In genomic region chr6:168582581-168582981, GRCh38 we compare ENCODE assay signal across 1 cellular context.
TF ChIP-seq lines count a peak whose summit lies in the region.

No MANE protein-coding gene starts in this region.

TF ChIP-seq in HepG2, 621 proteins besides CTCF, POLR2A, EP300 and RAD21 (continued from another document):
- TF ChIP-seq, protein P1, sequence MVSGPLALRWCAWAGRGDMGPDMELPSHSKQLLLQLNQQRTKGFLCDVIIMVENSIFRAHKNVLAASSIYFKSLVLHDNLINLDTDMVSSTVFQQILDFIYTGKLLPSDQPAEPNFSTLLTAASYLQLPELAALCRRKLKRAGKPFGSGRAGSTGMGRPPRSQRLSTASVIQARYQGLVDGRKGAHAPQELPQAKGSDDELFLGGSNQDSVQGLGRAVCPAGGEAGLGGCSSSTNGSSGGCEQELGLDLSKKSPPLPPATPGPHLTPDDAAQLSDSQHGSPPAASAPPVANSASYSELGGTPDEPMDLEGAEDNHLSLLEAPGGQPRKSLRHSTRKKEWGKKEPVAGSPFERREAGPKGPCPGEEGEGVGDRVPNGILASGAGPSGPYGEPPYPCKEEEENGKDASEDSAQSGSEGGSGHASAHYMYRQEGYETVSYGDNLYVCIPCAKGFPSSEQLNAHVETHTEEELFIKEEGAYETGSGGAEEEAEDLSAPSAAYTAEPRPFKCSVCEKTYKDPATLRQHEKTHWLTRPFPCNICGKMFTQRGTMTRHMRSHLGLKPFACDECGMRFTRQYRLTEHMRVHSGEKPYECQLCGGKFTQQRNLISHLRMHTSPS (CRISPR knock-in tag; IDR thresholded peaks at IDR 0.05; ENCODE audit: low read depth), result no peak
- TF ChIP-seq, protein P2, sequence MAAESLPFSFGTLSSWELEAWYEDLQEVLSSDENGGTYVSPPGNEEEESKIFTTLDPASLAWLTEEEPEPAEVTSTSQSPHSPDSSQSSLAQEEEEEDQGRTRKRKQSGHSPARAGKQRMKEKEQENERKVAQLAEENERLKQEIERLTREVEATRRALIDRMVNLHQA (CRISPR knock-in tag; IDR thresholded peaks at IDR 0.05), result no peak
- TF ChIP-seq MYPOP (CRISPR knock-in tag; IDR thresholded peaks at IDR 0.05), result no peak
- TF ChIP-seq NFKB2 (CRISPR knock-in tag; IDR thresholded peaks at IDR 0.05; ENCODE audit: borderline replicate concordance), result no peak
- TF ChIP-seq SOX13 (IDR thresholded peaks at IDR 0.05), result no peak
- no peak for TF ChIP-seq SOX13 (CRISPR knock-in tag; conservative IDR thresholded peaks at IDR 0.05 in 1 of 2, IDR thresholded peaks at IDR 0.05 in 1 of 2)
- TF ChIP-seq ZNF737 (CRISPR knock-in tag; IDR thresholded peaks at IDR 0.05; ENCODE audit: borderline replicate concordance), result no peak
- TF ChIP-seq STAT5B (CRISPR knock-in tag; IDR thresholded peaks at IDR 0.05), result no peak
- TF ChIP-seq EEA1 (CRISPR knock-in tag; IDR thresholded peaks at IDR 0.05; ENCODE audit: borderline replicate concordance), result no peak
- TF ChIP-seq POLR2AphosphoS2 (IDR thresholded peaks at IDR 0.05; ENCODE audit: low read depth, low read length), result no peak
- no peak for TF ChIP-seq KLF11 (CRISPR knock-in tag; IDR thresholded peaks at IDR 0.05)
- TF ChIP-seq ZNF33A (CRISPR knock-in tag; IDR thresholded peaks at IDR 0.05; ENCODE audit: borderline replicate concordance), result no peak
- no peak for TF ChIP-seq HOXA7 (CRISPR knock-in tag; IDR thresholded peaks at IDR 0.05)
